ENCODE assay signal across 8 cellular contexts in genomic region chr15:58227706-58228543, GRCh38.
DNase-seq lines count a peak whose midpoint lies in the region; ATAC-seq and TF ChIP-seq lines count a peak whose summit lies in the region.

No MANE protein-coding gene starts in this region.

- no peak overlapping the region for H2AK5ac ChIP-seq in H9 (ENCODE audit: insufficient read length, low read length)

- no peak overlapping the region for H3K23ac ChIP-seq in H9 (ENCODE audit: insufficient read length, low read depth, low read length)

- intact Hi-C loops in lower leg skin (cut with DNase I; ENCODE audit: low total_unique reads) = no loop called here

- no peak overlapping the region for H3K9ac ChIP-seq in H9 (ENCODE audit: extremely low read depth, insufficient read length, low read length)

- no peak overlapping the region for H3K4ac ChIP-seq in H9 (ENCODE audit: low read depth, low read length)

- no peak overlapping the region for H3K14ac ChIP-seq in H9 (ENCODE audit: insufficient read depth, low read length)

- TF ChIP-seq CTCF in AG09319 (IDR thresholded peaks at IDR 0.05; ENCODE audit: low read depth, low read length) = peak; percentile 81
- TF ChIP-seq CTCF in H9 (conservative IDR thresholded peaks at IDR 0.05) = peak; percentile 96
- TF ChIP-seq CTCF in lower leg skin (IDR thresholded peaks at IDR 0.05) = peak in 1 of 3 donors; percentile 21

- peak overlapping the region; percentile 16 to 24 (median 18); a peak in 3 of 7 replicates for H3K27ac Mint-ChIP-seq in H9

- H3K9me3 ChIP-seq in H9 (ENCODE audit: control insufficient read depth, low read depth, low read length) = no peaks in the 10 kb centered on the region

- H4K20me1 ChIP-seq in H9 (ENCODE audit: control insufficient read depth, insufficient read depth, insufficient read length) = no peaks in the 10 kb centered on the region

- H3K9me3 Mint-ChIP-seq in H9 = no peaks in the 10 kb centered on the region

- no peaks in the 10 kb centered on the region for H3K36me3 Mint-ChIP-seq in H9 (ENCODE audit: insufficient read depth in 1 of 3, low read depth in 3 of 3)

- no peak for ATAC-seq in GM19351 (IDR thresholded peaks at IDR 0.05; ENCODE audit: unreplicated experiment)

- no peak overlapping the region for H3K27ac ChIP-seq in H9 (ENCODE audit: insufficient read length, low read depth, low read length)

- no peak overlapping the region for H2BK5ac ChIP-seq in H9 (ENCODE audit: insufficient read length, low read length)

- H3K4me2 ChIP-seq in H9 (ENCODE audit: insufficient read depth, insufficient read length, low read length) = no peak overlapping the region

- no peak for TF ChIP-seq POLR2A in lower leg skin (IDR thresholded peaks at IDR 0.05)

- no peak overlapping the region for H4K8ac ChIP-seq in H9 (replicated peaks; ENCODE audit: insufficient read length, low read depth, low read length)

- no peak overlapping the region for H2BK12ac ChIP-seq in H9 (ENCODE audit: insufficient read length, low read depth, low read length)

- no peaks in the 10 kb centered on the region for H3K27me3 ChIP-seq in H9 (ENCODE audit: insufficient read depth, low read length)

- H3K23me2 ChIP-seq in H9 (ENCODE audit: insufficient read length, low read depth, low read length, poor library complexity, severe bottlenecking) = no peaks in the 10 kb centered on the region

- no peaks in the 10 kb centered on the region for H3K79me1 ChIP-seq in H9 (ENCODE audit: insufficient read depth, low read depth, low read length, poor library complexity, severe bottlenecking)

- H2AFZ ChIP-seq in H9 (ENCODE audit: low read length) = no peak overlapping the region

- 0 out of 5 replicates have a peak overlapping the region, but pooled peaks of 1 of the 2 experiments have one; percentile 13 for H3K4me3 Mint-ChIP-seq in H9

- peaks cover 5% of the 10 kb centered on the region for H3K27me3 Mint-ChIP-seq in H9 (ENCODE audit: low read depth)

- H3K18ac ChIP-seq in H9 (ENCODE audit: insufficient read length, low read depth, low read length) = no peak overlapping the region

- H4K5ac ChIP-seq in H9 (ENCODE audit: insufficient read length, low read depth, low read length) = no peak overlapping the region

- H2BK20ac ChIP-seq in H9 (ENCODE audit: low read depth, low read length, poor library complexity, severe bottlenecking) = no peak overlapping the region

- H3K79me2 ChIP-seq in H9 (ENCODE audit: insufficient read depth, low read length) = no peaks in the 10 kb centered on the region

- peaks cover 44 to 52% of the 10 kb centered on the region in 2 experiments for H3K4me1 Mint-ChIP-seq in H9

- no peak overlapping the region for H2BK120ac ChIP-seq in H9 (ENCODE audit: low read depth, low read length, poor library complexity, severe bottlenecking)

- H2BK15ac ChIP-seq in H9 (ENCODE audit: low read depth, low read length) = no peak overlapping the region

- H3K4me1 ChIP-seq in H9 (ENCODE audit: insufficient read depth, low read length) = peaks cover 11% of the 10 kb centered on the region; the same call in 1 of the 2 replicates

- no CpG with 5 or more reads among the region's 8 CpGs for WGBS in H9 (ENCODE audit: extremely low coverage, insufficient read length, low lambda C conversion rate)
- WGBS in lower leg skin, 2 donors = 41 to 43% methylated on average over 8 of the region's 8 CpGs

- H4K91ac ChIP-seq in H9 (ENCODE audit: insufficient read length, low read depth, low read length) = no peak overlapping the region

- no peak overlapping the region for H3K56ac ChIP-seq in H9 (ENCODE audit: insufficient read length, low read depth, low read length)

- no peak overlapping the region for H3K4me3 ChIP-seq in lower leg skin (ENCODE audit: low read depth, poor library complexity, severe bottlenecking)

- no peak overlapping the region for H3T11ph ChIP-seq in H9 (ENCODE audit: low read length)

- DNase-seq in AG09319 (ENCODE audit: extremely low read depth, low read depth) (peak; percentile 65), H9 (peak; percentile 64), NCI-H524 (lab: John Stamatoyannopoulos, UW) (peak; percentile 63 to 92), dermis microvascular lymphatic vessel endothelial cell (ENCODE audit: low read depth in 2 of 2) (peak; percentile 73 to 80), lower leg skin (ENCODE audit: low spot score in 2 of 2) (peak; percentile 75 to 94)
- peak; percentile 43 to 65 for DNase-seq in activated CD4-positive, alpha-beta T cell treated with anti-CD3 and anti-CD28 coated beads, Interleukin-2, amount 50 U/mL, for 24 hours (ENCODE audit: low read depth in 1 of 2, low spot score in 1 of 2)
- peak; percentile 19 for DNase-seq in stimulated activated CD8-positive, alpha-beta memory T cell treated with anti-CD3 and anti-CD28 coated beads, Interleukin-12 subunit alpha, Interleukin-12 subunit beta, amount 100 ng/mL, for 4 hours (ENCODE audit: low read depth)

Comparison
In these comparisons a context has a peak if more than half of its experiments do, and no peak if none do; other contexts are left out.
1. DNase-seq: peak in every context shown above with its lines; median percentile 84 in lower leg skin; 78 in NCI-H524; 76 in dermis microvascular lymphatic vessel endothelial cell; 65 in AG09319; 64 in H9; 54 in activated CD4-positive, alpha-beta T cell treated with anti-CD3 and anti-CD28 coated beads, Interleukin-2, amount 50 U/mL, for 24 hours; 19 in stimulated activated CD8-positive, alpha-beta memory T cell treated with anti-CD3 and anti-CD28 coated beads, Interleukin-12 subunit alpha, Interleukin-12 subunit beta, amount 100 ng/mL, for 4 hours.